In the genomic region with DNA sequence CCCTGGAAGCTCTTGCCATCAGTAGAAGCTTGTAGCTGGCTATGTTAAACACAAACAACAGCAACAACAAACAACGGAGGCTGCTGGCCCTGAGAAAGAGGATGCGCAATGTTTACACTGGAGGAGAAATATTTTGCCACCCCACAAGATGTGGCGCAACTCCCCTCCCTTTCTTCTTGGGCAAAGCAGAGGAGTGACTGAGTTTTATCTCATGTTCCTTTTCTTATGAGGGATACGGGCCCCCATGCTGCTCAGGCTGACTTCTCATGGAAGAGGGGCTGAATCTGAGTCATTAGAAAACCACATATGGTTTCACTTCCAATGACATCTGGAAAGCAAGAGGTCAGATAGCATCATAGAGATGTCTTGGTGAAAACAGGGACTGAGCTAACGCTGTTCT, we compare ENCODE assay signal across 13 cellular contexts.
DNase-seq lines count a peak whose midpoint lies in the region; ATAC-seq and TF ChIP-seq lines count a peak whose summit lies in the region.
"Had no signal": no experiment of that assay in that cellular context is flagged by ENCODE, and none has a peak within 500 bp of the region (broad histone marks: within the 10 kb centered on the region; RNA-seq: fewer than 3 reads in every experiment).

No MANE protein-coding gene starts in this region.

- DNase-seq in HFF-Myc (ENCODE audit: extremely low read depth, low read depth) (peak; percentile 77), SJSA1 (ENCODE audit: low read depth in 1 of 2, low spot score in 2 of 2) (peak; percentile 42 to 59), fibroblast of gingiva (ENCODE audit: low read depth) (peak; percentile 89), sciatic nerve (ENCODE audit: low spot score) (no peak), NCI-H1417 treated with DMSO at 0.1 percent for 48 hours (lab: John Stamatoyannopoulos, UW) (no peak)
- DNase-seq in activated CD4-positive, alpha-beta T cell treated with anti-CD3 and anti-CD28 coated beads for 48 hours = no peak
- DNase-seq: activated CD4-positive, alpha-beta memory T cell treated with anti-CD3 and anti-CD28 coated beads for 36 hours; effector CD4-positive, alpha-beta T cell; NCI-H2227 treated with DMSO at 0.1 percent for 48 hours had no signal

- intact Hi-C loops in sciatic nerve (cut with DNase I) = no loop called here

- ATAC-seq in sciatic nerve = peak; percentile 73
- ATAC-seq in HG03520 (IDR thresholded peaks at IDR 0.05; ENCODE audit: unreplicated experiment) = no peak
- ATAC-seq in GM21515 (IDR thresholded peaks at IDR 0.05; ENCODE audit: unreplicated experiment) = no peak
- ATAC-seq: activated naive CD4-positive, alpha-beta T cell treated with anti-CD3 and anti-CD28 coated beads, Interleukin-2, amount 50 U/mL, for 72 hours; GM12878 had no signal

- H3K27me3 ChIP-seq in SJSA1 (replicated peaks) = 0 out of 2 replicates have a peak, but pooled peaks cover 9% of the 10 kb centered on the region

- no peaks in the 10 kb centered on the region for H3K9me3 ChIP-seq in SJSA1 (replicated peaks)

- no peaks in the 10 kb centered on the region for H3K4me1 ChIP-seq in SJSA1 (replicated peaks)

- no peak for TF ChIP-seq CTCF in HFF-Myc (IDR thresholded peaks at IDR 0.05; ENCODE audit: low read depth, low read length, missing control alignments)

- H3K4me3 ChIP-seq in HFF-Myc (replicated peaks; ENCODE audit: low read depth, low read length) (no peak overlapping the region), SJSA1 (no peak overlapping the region)
- H3K4me3 ChIP-seq: GM12878 had no signal

- H3K27ac ChIP-seq in SJSA1 = no peak overlapping the region

- no peaks in the 10 kb centered on the region for H3K36me3 ChIP-seq in SJSA1

Comparison
In these comparisons a context has a peak if more than half of its experiments do, and no peak if none do; other contexts are left out.
1. DNase-seq: peak in HFF-Myc (single experiment), SJSA1 (2 of 2) and fibroblast of gingiva (single experiment); none in sciatic nerve (single experiment), NCI-H1417 treated with DMSO at 0.1 percent for 48 hours (single experiment) and activated CD4-positive, alpha-beta T cell treated with anti-CD3 and anti-CD28 coated beads for 48 hours (single experiment).